Comparison of ENCODE assay signal across 25 cellular contexts in the genomic region with DNA sequence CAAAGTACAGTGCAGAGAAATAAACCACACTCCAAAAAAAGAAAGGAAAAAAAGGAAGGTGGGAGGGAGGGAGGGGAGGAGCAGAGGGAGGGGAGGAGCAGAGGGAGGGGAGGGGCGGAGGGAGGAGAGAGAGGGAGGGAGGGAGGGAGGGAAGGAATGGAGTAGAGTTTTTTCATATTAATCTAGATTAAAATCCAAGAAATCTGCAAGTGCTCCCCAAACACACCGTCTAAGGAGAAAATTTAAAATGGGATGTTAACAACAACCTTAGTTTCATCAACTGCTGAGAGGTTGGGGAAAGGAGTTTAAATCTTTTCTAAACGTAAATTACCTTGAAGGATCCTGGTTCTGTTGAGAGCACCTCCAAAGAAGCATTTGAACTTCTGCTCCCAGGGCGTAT.
"Had no signal": no experiment of that assay in that cellular context is flagged by ENCODE, and none has a peak within 500 bp of the region (broad histone marks: within the 10 kb centered on the region; RNA-seq: fewer than 3 reads in every experiment).

No MANE protein-coding gene starts in this region.

- H3K27ac ChIP-seq: SJSA1, SK-N-MC had no signal

- H3K36me3 Mint-ChIP-seq: T-cell had no signal

- H3K36me3 ChIP-seq: SJSA1 had no signal

- H3K4me3 Mint-ChIP-seq: T-cell; T-helper 1 cell treated with Interleukin-12 subunit alpha and Interleukin-12 subunit beta and Interleukin-4 antibody, amounts not matched to agents 30 μg/mL and 1 μg/mL, for 36 hours had no signal

- DNase-seq: Karpas-422, KBM-7, MM.1S, MV-4-11, NCI-H1048, NCI-H1105, NCI-H1417, NCI-H1436 treated with DMSO at 0.1 percent for 48 hours, NCI-H1694, NCI-H187 treated with DMSO at 0.1 percent for 48 hours, NCI-H2029 treated with DMSO at 0.1 percent for 48 hours, NCI-H345, NCI-H446 treated with DMSO at 0.1 percent for 48 hours, NCI-H510A treated with DMSO at 0.1 percent for 48 hours, NCI-H526, NCI-H774, Right ventricle myocardium superior, RPMI8226, SIG-M5, SW 1271, T-cell had no signal

- ATAC-seq: T-cell had no signal

- H3K27ac Mint-ChIP-seq: T-cell; T-helper 1 cell treated with Interleukin-12 subunit alpha and Interleukin-12 subunit beta and Interleukin-4 antibody, amounts not matched to agents 30 μg/mL and 1 μg/mL, for 36 hours had no signal

- H3K9me3 Mint-ChIP-seq: IgD-negative memory B cell; T-cell; T-helper 1 cell treated with Interleukin-12 subunit alpha and Interleukin-12 subunit beta and Interleukin-4 antibody, amounts not matched to agents 30 μg/mL and 1 μg/mL, for 36 hours had no signal

- H3K4me3 ChIP-seq: SJSA1, SK-N-MC had no signal

- H3K27me3 ChIP-seq: SJSA1 had no signal
